Comparison of ENCODE assay signal across 8 cellular contexts in genomic region chr10:15879058-15879457, GRCh38. TPM values are rescaled to one million over a fixed set of nuclear protein-coding genes. Genes with fewer than 3 reads are reported as not detected.
A peak's percentile ranks its signal among the peaks of the same experiment; 100 is the strongest.
DNase-seq lines count a peak whose midpoint lies in the region; ATAC-seq and TF ChIP-seq lines count a peak whose summit lies in the region.

No MANE protein-coding gene starts in this region.

- H3K4me3 ChIP-seq in HEK293 (ENCODE audit: low read depth, low read length), result no peak overlapping the region

- no peak overlapping the region for H3K27ac ChIP-seq in HEK293 (ENCODE audit: extremely low read depth, low read depth, low read length)

- H3K36me3 ChIP-seq in HEK293 (ENCODE audit: control insufficient read depth in 2 of 2, insufficient read depth in 1 of 2, low read length in 2 of 2), result no peaks in the 10 kb centered on the region

- TF ChIP-seq CTCF in HEK293 (tag by site-specific recombination; IDR thresholded peaks at IDR 0.05), result peak; percentile 50

- CTCF ChIA-PET in HEK293 (lab: Yijun Ruan, JAX), result interaction anchor here (0.5 to 1.4 kb wide), 10 partner anchors 10 to 1411 kb away, joined by 3 to 5 read pairs (median 4); no protein-coding TSS in a partner anchor

- in situ Hi-C loops in Caki2 (cut with HindIII; ENCODE audit: low pct_unique_long_range_greater_than_20kb, low sequenced_read_pairs), result no loop called here

- peaks cover 3% of the 10 kb centered on the region for H3K4me1 ChIP-seq in HEK293 (ENCODE audit: control insufficient read depth, insufficient read depth, low read length)

- peak; percentile 21 for DNase-seq in Caki2 (ENCODE audit: low read depth)
- peak; percentile 44 for DNase-seq in RPMI7951 (ENCODE audit: low read depth)
- DNase-seq in fibroblast of the conjunctiva (ENCODE audit: low read depth), result peak; percentile 20
- DNase-seq in superior temporal gyrus (ENCODE audit: extremely low spot score), result peak; percentile 71

- POLR2A ChIA-PET in HEK293 (lab: Yijun Ruan, JAX), result interaction anchor here (1.3 kb wide), 1 partner anchor 19 kb away, joined by 4 read pairs; the partner anchor contains the start of gene MINDY3

- H3K9me3 ChIP-seq in HEK293 (ENCODE audit: control insufficient read depth, insufficient read depth, low read depth, low read length), result no peaks in the 10 kb centered on the region

- ATAC-seq in HG03354 (IDR thresholded peaks at IDR 0.05; ENCODE audit: poor library complexity, severe bottlenecking, unreplicated experiment) (no peak), HG03045 (IDR thresholded peaks at IDR 0.05; ENCODE audit: unreplicated experiment) (no peak), esophagus mucosa (no peak)

TF ChIP-seq in HEK293, 187 proteins besides CTCF, POLR2A, EP300 and RAD21:
- peak; percentile 48; the same call in 1 of the 2 replicates for TF ChIP-seq ZNF2 (tag by site-specific recombination; IDR thresholded peaks at IDR 0.05)
- TF ChIP-seq SCRT1 (tag by site-specific recombination; IDR thresholded peaks at IDR 0.05; ENCODE audit: borderline replicate concordance), result peak; percentile 19; the same call in 1 of the 2 replicates
- TF ChIP-seq ZBTB44 (tag by site-specific recombination; IDR thresholded peaks at IDR 0.05), result peak; percentile 48; the same call in 1 of the 2 replicates
- TF ChIP-seq OVOL3 (tag by site-specific recombination; IDR thresholded peaks at IDR 0.05), result no peak
- TF ChIP-seq ZBTB21 (tag by site-specific recombination; IDR thresholded peaks at IDR 0.05), result no peak
- no peak for TF ChIP-seq ZNF76 (tag by site-specific recombination; IDR thresholded peaks at IDR 0.05; ENCODE audit: borderline replicate concordance, low read depth)
- TF ChIP-seq KLF16 (tag by site-specific recombination; IDR thresholded peaks at IDR 0.05), result no peak
- TF ChIP-seq, protein P1, sequence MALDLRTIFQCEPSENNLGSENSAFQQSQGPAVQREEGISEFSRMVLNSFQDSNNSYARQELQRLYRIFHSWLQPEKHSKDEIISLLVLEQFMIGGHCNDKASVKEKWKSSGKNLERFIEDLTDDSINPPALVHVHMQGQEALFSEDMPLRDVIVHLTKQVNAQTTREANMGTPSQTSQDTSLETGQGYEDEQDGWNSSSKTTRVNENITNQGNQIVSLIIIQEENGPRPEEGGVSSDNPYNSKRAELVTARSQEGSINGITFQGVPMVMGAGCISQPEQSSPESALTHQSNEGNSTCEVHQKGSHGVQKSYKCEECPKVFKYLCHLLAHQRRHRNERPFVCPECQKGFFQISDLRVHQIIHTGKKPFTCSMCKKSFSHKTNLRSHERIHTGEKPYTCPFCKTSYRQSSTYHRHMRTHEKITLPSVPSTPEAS (tag by site-specific recombination; IDR thresholded peaks at IDR 0.05), result no peak
- TF ChIP-seq SCRT2 (tag by site-specific recombination; IDR thresholded peaks at IDR 0.05), result peak; percentile 88
- peak; percentile 95 for TF ChIP-seq ZNF654 (tag by site-specific recombination; IDR thresholded peaks at IDR 0.05; ENCODE audit: low read depth)
- no peak for TF ChIP-seq ZBTB48 (tag by site-specific recombination; IDR thresholded peaks at IDR 0.05)
- TF ChIP-seq, protein P2, sequence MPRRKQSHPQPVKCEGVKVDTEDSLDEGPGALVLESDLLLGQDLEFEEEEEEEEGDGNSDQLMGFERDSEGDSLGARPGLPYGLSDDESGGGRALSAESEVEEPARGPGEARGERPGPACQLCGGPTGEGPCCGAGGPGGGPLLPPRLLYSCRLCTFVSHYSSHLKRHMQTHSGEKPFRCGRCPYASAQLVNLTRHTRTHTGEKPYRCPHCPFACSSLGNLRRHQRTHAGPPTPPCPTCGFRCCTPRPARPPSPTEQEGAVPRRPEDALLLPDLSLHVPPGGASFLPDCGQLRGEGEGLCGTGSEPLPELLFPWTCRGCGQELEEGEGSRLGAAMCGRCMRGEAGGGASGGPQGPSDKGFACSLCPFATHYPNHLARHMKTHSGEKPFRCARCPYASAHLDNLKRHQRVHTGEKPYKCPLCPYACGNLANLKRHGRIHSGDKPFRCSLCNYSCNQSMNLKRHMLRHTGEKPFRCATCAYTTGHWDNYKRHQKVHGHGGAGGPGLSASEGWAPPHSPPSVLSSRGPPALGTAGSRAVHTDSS (tag by site-specific recombination; IDR thresholded peaks at IDR 0.05), result 0 out of 2 replicates have a peak, but pooled peaks have one; percentile 6
TF ChIP-seq in HEK293: peak in this region for 6.

RNA-seq across cellular contexts. Expression of gene MINDY3, which starts 18.8 kb away (rescaled TPM):
- 17.0 and 28.8 TPM in 2 replicates for total RNA-seq in Caki2 (2014; rRNA removed; shearing (Covaris generic); ENCODE audit: low replicate concordance)
- total RNA-seq in RPMI7951 (2014; rRNA removed; shearing (Covaris generic)), result 29.0 and 35.7 TPM in 2 replicates
- total RNA-seq in esophagus mucosa, result 15.3 TPM

Comparison
In these comparisons a context has a peak if more than half of its experiments do, and no peak if none do; other contexts are left out.
1. DNase-seq: peak in every context shown above with its lines; median percentile 71 in superior temporal gyrus; 44 in RPMI7951; 21 in Caki2; 20 in fibroblast of the conjunctiva.